In genomic region chr6:16903470-16903869, GRCh38 we compare ENCODE assay signal across 15 cellular contexts.
DNase-seq lines count a peak whose midpoint lies in the region; ATAC-seq and TF ChIP-seq lines count a peak whose summit lies in the region.
"Had no signal": no experiment of that assay in that cellular context is flagged by ENCODE, and none has a peak within 500 bp of the region (broad histone marks: within the 10 kb centered on the region; RNA-seq: fewer than 3 reads in every experiment).

No MANE protein-coding gene starts in this region.

- ATAC-seq in HG03460 (IDR thresholded peaks at IDR 0.05; ENCODE audit: unreplicated experiment): no peak

- peaks cover 25% of the 10 kb centered on the region for H3K4me1 Mint-ChIP-seq in chondrocyte (ENCODE audit: low read depth)
- H3K4me1 Mint-ChIP-seq: activated CD4-positive, alpha-beta T cell treated with anti-CD3 and anti-CD28 coated beads, Interleukin-2, amount 10 ng/mL, durations not matched to agents 7 days and 5 days had no signal

- H3K27ac Mint-ChIP-seq in chondrocyte (ENCODE audit: unreplicated experiment): peak overlapping the region; percentile 55
- H3K27ac Mint-ChIP-seq: activated CD4-positive, alpha-beta T cell treated with anti-CD3 and anti-CD28 coated beads, Interleukin-2, amount 10 ng/mL, durations not matched to agents 7 days and 5 days had no signal

- TF ChIP-seq CTCF in NB4 (IDR thresholded peaks at IDR 0.05; ENCODE audit: low read depth, low read length) (no peak), chondrocyte (IDR thresholded peaks at IDR 0.05) (no peak)

- H3K27me3 Mint-ChIP-seq in chondrocyte (ENCODE audit: low read depth): peaks cover 2% of the 10 kb centered on the region

- H3K36me3 Mint-ChIP-seq in chondrocyte (ENCODE audit: low read depth): peaks cover 1% of the 10 kb centered on the region

- H3K4me3 ChIP-seq in NB4 (ENCODE audit: low read depth, low read length): no peak overlapping the region
- H3K4me3 ChIP-seq: pancreas had no signal

- H3K4me3 Mint-ChIP-seq in chondrocyte (ENCODE audit: unreplicated experiment): no peak overlapping the region
- H3K4me3 Mint-ChIP-seq: activated CD4-positive, alpha-beta T cell treated with anti-CD3 and anti-CD28 coated beads, Interleukin-2, amount 10 ng/mL, durations not matched to agents 7 days and 5 days had no signal

- peak; percentile 89 for DNase-seq in EH (ENCODE audit: low read depth)
- peak; percentile 13 for DNase-seq in NB4 (ENCODE audit: low read depth)
- no peak for DNase-seq in chondrocyte (ENCODE audit: low spot score)
- DNase-seq in myocyte (ENCODE audit: low read depth): peak; percentile 54
- DNase-seq in NCI-H2107 treated with DMSO at 0.1 percent for 48 hours (lab: John Stamatoyannopoulos, UW; ENCODE audit: unreplicated experiment): no peak
- no peak for DNase-seq in NCI-H345 (lab: John Stamatoyannopoulos, UW)
- DNase-seq in kidney tubule cell (ENCODE audit: low spot score): no peak
- DNase-seq: activated CD4-positive, alpha-beta T cell treated with anti-CD3 and anti-CD28 coated beads, Interleukin-2, amount 10 ng/mL, durations not matched to agents 7 days and 5 days; cerebellar nuclear complex; glutamatergic neuron; NCI-H510A treated with DMSO at 0.1 percent for 48 hours; stimulated activated CD4-positive, alpha-beta T cell treated with anti-CD3 and anti-CD28 coated beads, Interleukin-4, amount 100 ng/mL, for 1 hour; T-helper 1 cell had no signal

- no peak for TF ChIP-seq POLR2A in NB4 (IDR thresholded peaks at IDR 0.05; ENCODE audit: extremely low read depth, insufficient read length)

- H3K9me3 Mint-ChIP-seq in chondrocyte (ENCODE audit: low read depth): no peaks in the 10 kb centered on the region
- H3K9me3 Mint-ChIP-seq: activated CD4-positive, alpha-beta T cell treated with anti-CD3 and anti-CD28 coated beads, Interleukin-2, amount 10 ng/mL, durations not matched to agents 7 days and 5 days had no signal

Comparison
In these comparisons a context has a peak if more than half of its experiments do, and no peak if none do; other contexts are left out.
1. DNase-seq: peak in EH (single experiment), NB4 (single experiment) and myocyte (single experiment); none in chondrocyte (single experiment), NCI-H2107 treated with DMSO at 0.1 percent for 48 hours (single experiment), NCI-H345 (single experiment) and kidney tubule cell (single experiment).